8 cellular contexts compared by ENCODE assay signal in genomic region chr3:167350245-167350862, GRCh38. TPM values are rescaled to one million over a fixed set of nuclear protein-coding genes. Genes with fewer than 3 reads are reported as not detected.
DNase-seq lines count a peak whose midpoint lies in the region; ATAC-seq and TF ChIP-seq lines count a peak whose summit lies in the region.

No MANE protein-coding gene starts in this region.

- no peaks in the 10 kb centered on the region for H3K4me1 Mint-ChIP-seq in activated naive CD8-positive, alpha-beta T cell treated with anti-CD3 and anti-CD28 coated beads, Interleukin-2, amount 50 U/mL, for 24 hours

- no peak overlapping the region for H3K4me3 Mint-ChIP-seq in activated naive CD8-positive, alpha-beta T cell treated with anti-CD3 and anti-CD28 coated beads, Interleukin-2, amount 50 U/mL, for 24 hours

- TF ChIP-seq CTCF in C4-2B (conservative IDR thresholded peaks at IDR 0.05), result peak; percentile 89
- peak; percentile 61; the same call in 1 of the 2 replicates for TF ChIP-seq CTCF in Panc1 (IDR thresholded peaks at IDR 0.05)

- DNase-seq in HEK293T (ENCODE audit: extremely low spot score) (peak; percentile 9), Panc1 (ENCODE audit: low read depth, low spot score) (peak; percentile 8), glomerular visceral epithelial cell (ENCODE audit: extremely low spot score) (peak; percentile 48), mucosa of gallbladder (ENCODE audit: low spot score) (no peak)
- no peak for DNase-seq in stimulated activated CD4-positive, alpha-beta T cell treated with anti-CD3 and anti-CD28 coated beads, Interleukin-4, amount 100 ng/mL, for 24 hours
- no peak for DNase-seq in activated naive CD8-positive, alpha-beta T cell treated with anti-CD3 and anti-CD28 coated beads, Interleukin-2, amount 50 U/mL, for 24 hours

- no peaks in the 10 kb centered on the region for H3K9me3 ChIP-seq in Panc1 (ENCODE audit: control insufficient read depth, insufficient read depth, low read depth, low read length)

- H3K27ac Mint-ChIP-seq in activated naive CD8-positive, alpha-beta T cell treated with anti-CD3 and anti-CD28 coated beads, Interleukin-2, amount 50 U/mL, for 24 hours, result no peak overlapping the region

- no peak overlapping the region for H3K4me3 ChIP-seq in Panc1 (ENCODE audit: low read depth in 2 of 2, low read length in 2 of 2)

- H3K27ac ChIP-seq in C4-2B (no peak overlapping the region), Panc1 (ENCODE audit: low read length) (no peak overlapping the region)

- CTCF ChIA-PET in HEK293T (lab: Yijun Ruan, JAX) (interaction anchor here (0.7 kb wide), 1 partner anchor 15 kb away, joined by 3 read pairs; no protein-coding TSS in a partner anchor), Panc1 (lab: Charles Lee) (interaction anchor here (0.7 kb wide), 2 partner anchors 975 to 1335 kb away, joined by 3 to 5 read pairs; no protein-coding TSS in a partner anchor)

- H3K27me3 ChIP-seq in Panc1 (ENCODE audit: control insufficient read depth, insufficient read depth, low read length), result no peaks in the 10 kb centered on the region

- no peaks in the 10 kb centered on the region for H3K36me3 ChIP-seq in Panc1 (ENCODE audit: control insufficient read depth, insufficient read depth, low read length)

- H3K27me3 Mint-ChIP-seq in activated naive CD8-positive, alpha-beta T cell treated with anti-CD3 and anti-CD28 coated beads, Interleukin-2, amount 50 U/mL, for 24 hours, result peaks cover 9% of the 10 kb centered on the region

- no peaks in the 10 kb centered on the region for H3K4me1 ChIP-seq in Panc1 (ENCODE audit: control insufficient read depth, insufficient read depth, low read length)

- ATAC-seq in Panc1, result no peak
- no peak for ATAC-seq in GM18498 (IDR thresholded peaks at IDR 0.05; ENCODE audit: unreplicated experiment)
- no peak for ATAC-seq in activated naive CD8-positive, alpha-beta T cell treated with anti-CD3 and anti-CD28 coated beads, Interleukin-2, amount 50 U/mL, for 24 hours

- in situ Hi-C loops in Panc1 (cut with HindIII; ENCODE audit: low pct_unique_long_range_greater_than_20kb, low sequenced_read_pairs), result no loop called here

- intact Hi-C loops in Panc1 (cut with micrococcal nuclease; ENCODE audit: unreplicated experiment), result no loop called here

- H3K9me3 Mint-ChIP-seq in activated naive CD8-positive, alpha-beta T cell treated with anti-CD3 and anti-CD28 coated beads, Interleukin-2, amount 50 U/mL, for 24 hours, result no peaks in the 10 kb centered on the region

- no peaks in the 10 kb centered on the region for H3K36me3 Mint-ChIP-seq in activated naive CD8-positive, alpha-beta T cell treated with anti-CD3 and anti-CD28 coated beads, Interleukin-2, amount 50 U/mL, for 24 hours (ENCODE audit: low read depth)

- no TSS peak for BruUV-seq in Panc1 (replicated peaks; lab: Mats Ljungman, UMichigan)

- POLR2A ChIA-PET in HEK293T (lab: Yijun Ruan, JAX) (no interaction called here), Panc1 (lab: Charles Lee) (no interaction called here)

TF ChIP-seq in HEK293T, 16 proteins besides CTCF, POLR2A, EP300 and RAD21:
- TF ChIP-seq LEF1 (IDR thresholded peaks at IDR 0.05; ENCODE audit: borderline replicate concordance), result no peak
- TF ChIP-seq PKNOX1 (IDR thresholded peaks at IDR 0.05), result peak; percentile 38; the same call in 1 of the 2 replicates

RNA-seq across cellular contexts. Expression of gene ZBBX, which starts 29.7 kb away (rescaled TPM):
- not detected for total RNA-seq in Panc1 (2021; ENCODE audit: unreplicated experiment)
- not detected for polyA plus RNA-seq in Panc1 (2012; ENCODE audit: insufficient read length)
- total RNA-seq in mucosa of gallbladder, result not detected

Comparison
In these comparisons a context has a peak if more than half of its experiments do, and no peak if none do; other contexts are left out.
1. DNase-seq: peak in HEK293T (single experiment), Panc1 (single experiment) and glomerular visceral epithelial cell (single experiment); none in stimulated activated CD4-positive, alpha-beta T cell treated with anti-CD3 and anti-CD28 coated beads, Interleukin-4, amount 100 ng/mL, for 24 hours (single experiment), mucosa of gallbladder (single experiment) and activated naive CD8-positive, alpha-beta T cell treated with anti-CD3 and anti-CD28 coated beads, Interleukin-2, amount 50 U/mL, for 24 hours (single experiment).